In the genomic region with DNA sequence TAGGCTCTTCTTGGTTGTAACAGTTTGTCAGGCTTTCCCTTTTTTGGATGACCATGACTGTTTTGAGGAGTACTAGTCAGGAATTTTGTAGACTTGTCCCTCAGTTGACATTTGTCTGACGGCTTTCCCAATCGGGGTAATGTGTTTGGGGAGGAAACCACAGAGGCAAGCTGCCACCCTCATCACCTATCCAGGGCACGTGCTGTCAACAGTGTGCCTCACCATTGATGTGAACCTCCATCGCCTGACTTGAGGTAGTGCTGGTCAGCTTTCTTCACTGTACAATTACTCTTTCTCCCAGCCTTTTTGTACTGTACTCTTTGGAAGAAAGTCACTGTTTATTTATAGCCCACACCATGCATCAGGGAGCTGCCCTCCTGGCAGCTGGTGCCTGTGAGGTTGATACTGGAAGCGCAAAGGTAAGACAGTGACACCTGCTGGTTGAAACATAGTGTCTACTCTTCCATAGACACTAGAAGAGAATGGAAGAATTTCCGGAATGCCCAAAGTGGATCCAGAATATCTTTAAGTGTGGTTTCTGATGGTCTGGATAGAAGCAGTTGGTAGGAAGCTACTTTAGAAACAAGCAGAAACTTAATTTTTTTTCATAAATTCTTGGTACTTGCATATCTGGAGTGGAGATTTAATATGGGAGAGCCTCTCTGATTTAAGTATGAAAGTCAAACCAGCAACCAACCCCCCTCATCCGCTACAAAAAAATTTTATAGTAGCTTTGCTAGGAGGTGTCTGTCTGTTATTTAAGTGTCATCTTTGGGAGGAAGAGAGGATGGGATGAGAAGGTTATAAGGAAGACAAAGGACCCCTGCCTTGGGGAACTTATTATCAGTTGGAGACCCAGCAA, we compare ENCODE assay signal across 1 cellular context.
TF ChIP-seq lines count a peak whose summit lies in the region.

No MANE protein-coding gene starts in this region.

TF ChIP-seq in K562, 482 proteins besides CTCF, POLR2A, EP300 and RAD21 (continued from another document):
- TF ChIP-seq, protein P1, sequence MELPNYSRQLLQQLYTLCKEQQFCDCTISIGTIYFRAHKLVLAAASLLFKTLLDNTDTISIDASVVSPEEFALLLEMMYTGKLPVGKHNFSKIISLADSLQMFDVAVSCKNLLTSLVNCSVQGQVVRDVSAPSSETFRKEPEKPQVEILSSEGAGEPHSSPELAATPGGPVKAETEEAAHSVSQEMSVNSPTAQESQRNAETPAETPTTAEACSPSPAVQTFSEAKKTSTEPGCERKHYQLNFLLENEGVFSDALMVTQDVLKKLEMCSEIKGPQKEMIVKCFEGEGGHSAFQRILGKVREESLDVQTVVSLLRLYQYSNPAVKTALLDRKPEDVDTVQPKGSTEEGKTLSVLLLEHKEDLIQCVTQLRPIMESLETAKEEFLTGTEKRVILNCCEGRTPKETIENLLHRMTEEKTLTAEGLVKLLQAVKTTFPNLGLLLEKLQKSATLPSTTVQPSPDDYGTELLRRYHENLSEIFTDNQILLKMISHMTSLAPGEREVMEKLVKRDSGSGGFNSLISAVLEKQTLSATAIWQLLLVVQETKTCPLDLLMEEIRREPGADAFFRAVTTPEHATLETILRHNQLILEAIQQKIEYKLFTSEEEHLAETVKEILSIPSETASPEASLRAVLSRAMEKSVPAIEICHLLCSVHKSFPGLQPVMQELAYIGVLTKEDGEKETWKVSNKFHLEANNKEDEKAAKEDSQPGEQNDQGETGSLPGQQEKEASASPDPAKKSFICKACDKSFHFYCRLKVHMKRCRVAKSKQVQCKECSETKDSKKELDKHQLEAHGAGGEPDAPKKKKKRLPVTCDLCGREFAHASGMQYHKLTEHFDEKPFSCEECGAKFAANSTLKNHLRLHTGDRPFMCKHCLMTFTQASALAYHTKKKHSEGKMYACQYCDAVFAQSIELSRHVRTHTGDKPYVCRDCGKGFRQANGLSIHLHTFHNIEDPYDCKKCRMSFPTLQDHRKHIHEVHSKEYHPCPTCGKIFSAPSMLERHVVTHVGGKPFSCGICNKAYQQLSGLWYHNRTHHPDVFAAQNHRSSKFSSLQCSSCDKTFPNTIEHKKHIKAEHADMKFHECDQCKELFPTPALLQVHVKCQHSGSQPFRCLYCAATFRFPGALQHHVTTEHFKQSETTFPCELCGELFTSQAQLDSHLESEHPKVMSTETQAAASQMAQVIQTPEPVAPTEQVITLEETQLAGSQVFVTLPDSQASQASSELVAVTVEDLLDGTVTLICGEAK (IDR thresholded peaks at IDR 0.05): no peak
- TF ChIP-seq, protein P1 (CRISPR knock-in tag; IDR thresholded peaks at IDR 0.05): no peak
- TF ChIP-seq, protein P2, sequence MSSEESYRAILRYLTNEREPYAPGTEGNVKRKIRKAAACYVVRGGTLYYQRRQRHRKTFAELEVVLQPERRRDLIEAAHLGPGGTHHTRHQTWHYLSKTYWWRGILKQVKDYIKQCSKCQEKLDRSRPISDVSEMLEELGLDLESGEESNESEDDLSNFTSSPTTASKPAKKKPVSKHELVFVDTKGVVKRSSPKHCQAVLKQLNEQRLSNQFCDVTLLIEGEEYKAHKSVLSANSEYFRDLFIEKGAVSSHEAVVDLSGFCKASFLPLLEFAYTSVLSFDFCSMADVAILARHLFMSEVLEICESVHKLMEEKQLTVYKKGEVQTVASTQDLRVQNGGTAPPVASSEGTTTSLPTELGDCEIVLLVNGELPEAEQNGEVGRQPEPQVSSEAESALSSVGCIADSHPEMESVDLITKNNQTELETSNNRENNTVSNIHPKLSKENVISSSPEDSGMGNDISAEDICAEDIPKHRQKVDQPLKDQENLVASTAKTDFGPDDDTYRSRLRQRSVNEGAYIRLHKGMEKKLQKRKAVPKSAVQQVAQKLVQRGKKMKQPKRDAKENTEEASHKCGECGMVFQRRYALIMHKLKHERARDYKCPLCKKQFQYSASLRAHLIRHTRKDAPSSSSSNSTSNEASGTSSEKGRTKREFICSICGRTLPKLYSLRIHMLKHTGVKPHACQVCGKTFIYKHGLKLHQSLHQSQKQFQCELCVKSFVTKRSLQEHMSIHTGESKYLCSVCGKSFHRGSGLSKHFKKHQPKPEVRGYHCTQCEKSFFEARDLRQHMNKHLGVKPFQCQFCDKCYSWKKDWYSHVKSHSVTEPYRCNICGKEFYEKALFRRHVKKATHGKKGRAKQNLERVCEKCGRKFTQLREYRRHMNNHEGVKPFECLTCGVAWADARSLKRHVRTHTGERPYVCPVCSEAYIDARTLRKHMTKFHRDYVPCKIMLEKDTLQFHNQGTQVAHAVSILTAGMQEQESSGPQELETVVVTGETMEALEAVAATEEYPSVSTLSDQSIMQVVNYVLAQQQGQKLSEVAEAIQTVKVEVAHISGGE (CRISPR knock-in tag; IDR thresholded peaks at IDR 0.05): no peak
- TF ChIP-seq STAG1 (CRISPR knock-in tag; IDR thresholded peaks at IDR 0.05; ENCODE audit: borderline replicate concordance) (peak; percentile 57; the same call in 1 of the 2 replicates), TEAD4 (IDR thresholded peaks at IDR 0.05; ENCODE audit: low read length) (0 out of 2 replicates have a peak, but pooled peaks have one; percentile 9), TEAD4 (CRISPR knock-in tag; IDR thresholded peaks at IDR 0.05; ENCODE audit: borderline replicate concordance) (no peak), CBX1 (IDR thresholded peaks at IDR 0.05; ENCODE audit: low read depth) (no peak)
TF ChIP-seq in K562: peak in this region for 5.
